In genomic region chr6:3230275-3231212, GRCh38 we compare ENCODE assay signal across 8 cellular contexts. TPM values are rescaled to one million over a fixed set of nuclear protein-coding genes. Genes with fewer than 3 reads are reported as not detected.
DNase-seq lines count a peak whose midpoint lies in the region; ATAC-seq, FAIRE-seq and TF ChIP-seq lines count a peak whose summit lies in the region.

No MANE protein-coding gene starts in this region.

- no peak for DNase-seq in heart left ventricle
- no peak for DNase-seq in left ventricle myocardium superior
- peak; percentile 73 for DNase-seq in SK-N-DZ (ENCODE audit: low spot score)
- no peak for DNase-seq in fibroblast of villous mesenchyme (ENCODE audit: low read depth)
- DNase-seq in pancreas, result peak in 1 of 6 donors; percentile 29
- DNase-seq in T1000 (lab: John Stamatoyannopoulos, UW), result no peak

- intact Hi-C loops in heart left ventricle (cut with DNase I) (loop anchor here in 4 of 10 donors (2.0 to 5.0 kb wide), 4 partner anchors 68 to 93 kb away; partner anchors contain the start of gene TUBB2A (in 2 of the 4)), left ventricle myocardium superior (cut with micrococcal nuclease) (no loop called here), pancreas (cut with DNase I) (no loop called here)

- H3K36me3 ChIP-seq in heart left ventricle (no peaks in the 10 kb centered on the region), pancreas (no peaks in the 10 kb centered on the region)

- H3K27ac ChIP-seq in heart left ventricle (peak overlapping the region in 10 of 12 donors; percentile 42 to 81 (median 69)), pancreas (peak overlapping the region; percentile 77 to 86 (median 78))

- TF ChIP-seq POLR2A in heart left ventricle (IDR thresholded peaks at IDR 0.05), result no peak

- FAIRE-seq in pancreas (lab: Jason Lieb, UNC), result no peak

- no peak for TF ChIP-seq CTCF in heart left ventricle (IDR thresholded peaks at IDR 0.05)
- TF ChIP-seq CTCF in fibroblast of villous mesenchyme (IDR thresholded peaks at IDR 0.05; ENCODE audit: insufficient read depth, low read depth, low read length), result no peak
- TF ChIP-seq CTCF in pancreas (IDR thresholded peaks at IDR 0.05), result no peak

- H3K27me3 ChIP-seq in heart left ventricle (peaks cover 22 to 91% (median 60%) of the 10 kb centered on the region in 9 donors), pancreas (no peaks in the 10 kb centered on the region)

- H3K4me1 ChIP-seq in heart left ventricle (peaks cover 2 to 56% (median 38%) of the 10 kb centered on the region in 12 donors), pancreas (peaks cover 3 to 12% (median 12%) of the 10 kb centered on the region in 3 donors)

- H3K4me3 ChIP-seq in heart left ventricle (peak overlapping the region; percentile 16 to 78 (median 64)), fibroblast of villous mesenchyme (ENCODE audit: low read depth, low read length) (peak overlapping the region; percentile 65), pancreas (peak overlapping the region; percentile 18 to 78 (median 54))

- no peak for ATAC-seq in heart left ventricle
- ATAC-seq in left ventricle myocardium superior, result no peak
- ATAC-seq in pancreas, result peak; percentile 3 to 29 (median 11)
- ATAC-seq in HG03457 (IDR thresholded peaks at IDR 0.05; ENCODE audit: unreplicated experiment), result no peak
- no peak for ATAC-seq in GM19351 (IDR thresholded peaks at IDR 0.05; ENCODE audit: unreplicated experiment)

- 21 to 31% (median 25%) methylated on average over 19 of the region's 19 CpGs for WGBS in heart left ventricle, 4 donors
- 21 to 26% methylated on average over 19 of the region's 19 CpGs for WGBS in pancreas, 2 donors

- no peaks in the 10 kb centered on the region for H3K9me3 ChIP-seq in heart left ventricle
- H3K9me3 ChIP-seq in pancreas, result no peaks in the 10 kb centered on the region

RNA-seq across cellular contexts. Expression of gene TUBB2B, which starts 3.1 kb away (rescaled TPM):
- 1 to 10 TPM in 8 of 9 donors, under 1 TPM in 1; 0.90 to 3.4 (median 1.5) TPM for total RNA-seq in heart left ventricle
- 1 to 10 TPM; 1.1 to 2.8 TPM for polyA plus RNA-seq in heart left ventricle
- total RNA-seq in left ventricle myocardium superior, result 1.0 TPM
- 757 and 774 TPM in 2 replicates for polyA plus RNA-seq in SK-N-DZ (2014; cell fraction: cytosol; rRNA removed)
- 230 and 363 TPM in 2 replicates for polyA plus RNA-seq in SK-N-DZ (2014; cell fraction: nucleus; rRNA removed)
- 4.8 and 5.2 TPM in 2 replicates for total RNA-seq in fibroblast of villous mesenchyme
- 10 to 100 TPM in 2 of 6 donors, 1 to 10 TPM in 4; 1.9 to 17.6 (median 5.7) TPM for total RNA-seq in pancreas
- polyA plus RNA-seq in pancreas, result 1 to 10 TPM; 3.8 to 6.1 TPM

RNA-seq across cellular contexts. Expression of gene PSMG4, which starts 28.2 kb away (rescaled TPM):
- total RNA-seq in heart left ventricle (10 to 100 TPM in 4 of 9 donors, 1 to 10 TPM in 5; 6.2 to 12.6 (median 9.7) TPM), left ventricle myocardium superior (7.2 TPM), fibroblast of villous mesenchyme (19.9 and 29.0 TPM in 2 replicates), pancreas (10 to 100 TPM; 10.6 to 18.0 (median 15.5) TPM)
- polyA plus RNA-seq in heart left ventricle (10 to 100 TPM in 1 of 2 donors, 1 to 10 TPM in 1; 8.7 to 21.7 TPM), pancreas (10 to 100 TPM; 23.7 to 40.5 TPM)
- polyA plus RNA-seq in SK-N-DZ (2014; cell fraction: cytosol; rRNA removed), result 33.9 and 48.5 TPM in 2 replicates
- polyA plus RNA-seq in SK-N-DZ (2014; cell fraction: nucleus; rRNA removed), result 52.4 and 61.1 TPM in 2 replicates

Comparison
In these comparisons a context has a peak if more than half of its experiments do, and no peak if none do; other contexts are left out.
1. ATAC-seq: peak in pancreas (4 of 4); none in heart left ventricle (0 of 4), left ventricle myocardium superior (single experiment), HG03457 (single experiment) and GM19351 (single experiment).
2. Peak in every context shown above with its lines, with median percentiles within 50 percentile points of each other: H3K4me3 ChIP-seq.